ENCODE assay signal across 11 cellular contexts in the genomic region with DNA sequence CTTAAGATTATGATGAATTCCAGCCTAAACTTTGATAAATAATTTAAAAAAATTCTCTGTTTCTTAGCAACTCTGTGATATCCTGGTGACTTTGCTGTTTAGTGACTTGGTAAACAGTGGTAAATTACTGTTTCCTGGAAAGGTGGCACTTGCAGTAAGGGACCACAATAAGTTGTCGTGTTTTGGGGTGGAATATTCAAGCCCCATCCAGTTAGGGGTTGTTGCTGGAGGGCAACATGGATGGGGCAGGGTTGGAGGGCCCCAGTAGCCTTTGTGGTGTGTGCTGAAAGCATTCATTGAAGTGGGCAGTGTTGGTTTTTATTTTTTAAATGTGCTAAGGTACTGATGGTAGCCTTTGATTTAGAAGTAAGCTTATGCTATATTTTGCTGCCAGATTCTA. TPM values are rescaled to one million over a fixed set of nuclear protein-coding genes. Genes with fewer than 3 reads are reported as not detected.
DNase-seq lines count a peak whose midpoint lies in the region; ATAC-seq and TF ChIP-seq lines count a peak whose summit lies in the region.
"Had no signal": no experiment of that assay in that cellular context is flagged by ENCODE, and none has a peak within 500 bp of the region (broad histone marks: within the 10 kb centered on the region; RNA-seq: fewer than 3 reads in every experiment).

No MANE protein-coding gene starts in this region.

- H3K27ac Mint-ChIP-seq in CD8-positive, alpha-beta T cell, result peak overlapping the region; percentile 98
- peak overlapping the region; percentile 98 for H3K27ac Mint-ChIP-seq in T-helper 17 cell

- no peaks in the 10 kb centered on the region for H3K9me3 Mint-ChIP-seq in CD8-positive, alpha-beta T cell

- H3K36me3 ChIP-seq in CD8-positive, alpha-beta T cell (ENCODE audit: insufficient read depth, low read length), result no peaks in the 10 kb centered on the region
- no peaks in the 10 kb centered on the region for H3K36me3 ChIP-seq in mucosa of descending colon (ENCODE audit: low read depth)

- H3K4me1 Mint-ChIP-seq in CD8-positive, alpha-beta T cell (ENCODE audit: low read depth), result peaks cover 88% of the 10 kb centered on the region
- peaks cover 59% of the 10 kb centered on the region for H3K4me1 Mint-ChIP-seq in T-helper 17 cell

- intact Hi-C loops in CD8-positive, alpha-beta T cell (cut with DNase I, micrococcal nuclease), result loop anchor here (2.0 to 10.0 kb wide), 3 partner anchors 28 to 1116 kb away; a partner anchor contains a TSS
- intact Hi-C loops in mucosa of descending colon (cut with DNase I, micrococcal nuclease), result no loop called here

- no peaks in the 10 kb centered on the region for H3K9me3 ChIP-seq in CD8-positive, alpha-beta T cell (ENCODE audit: low read length)
- H3K9me3 ChIP-seq in T-helper 17 cell (ENCODE audit: control insufficient read depth, low read length, poor library complexity, severe bottlenecking) (no peaks in the 10 kb centered on the region), mononuclear cell (ENCODE audit: low read depth, low read length) (no peaks in the 10 kb centered on the region), mucosa of descending colon (no peaks in the 10 kb centered on the region)
- H3K9me3 ChIP-seq: tibial artery had no signal

- no peaks in the 10 kb centered on the region for H3K27me3 ChIP-seq in CD8-positive, alpha-beta T cell (ENCODE audit: insufficient read depth, low read length)
- H3K27me3 ChIP-seq in mononuclear cell (ENCODE audit: insufficient read depth, low read length), result no peaks in the 10 kb centered on the region
- H3K27me3 ChIP-seq: tibial artery had no signal

- peak overlapping the region; percentile 74 for H3K4me3 Mint-ChIP-seq in CD8-positive, alpha-beta T cell
- peak overlapping the region; percentile 85 for H3K4me3 Mint-ChIP-seq in T-helper 17 cell

- peak in 1 of 7 experiments; percentile 29 for DNase-seq in CD8-positive, alpha-beta T cell
- DNase-seq in T-helper 17 cell (no peak), NCI-H2171 treated with DMSO at 0.1 percent for 48 hours (lab: John Stamatoyannopoulos, UW) (no peak), mucosa of descending colon (no peak)
- DNase-seq: midbrain had no signal

- no peak overlapping the region for H3K4me3 ChIP-seq in CD8-positive, alpha-beta T cell (ENCODE audit: low read depth, low read length)
- H3K4me3 ChIP-seq in mononuclear cell (ENCODE audit: low read length) (peak overlapping the region; percentile 22), mucosa of descending colon (no peak overlapping the region)
- H3K4me3 ChIP-seq: tibial artery had no signal

- no peak for TF ChIP-seq CTCF in CD8-positive, alpha-beta T cell (IDR thresholded peaks at IDR 0.05)
- TF ChIP-seq CTCF in mucosa of descending colon (IDR thresholded peaks at IDR 0.05), result no peak

- CTCF ChIA-PET in CD8-positive, alpha-beta T cell (lab: Charles Lee), result interaction anchor here (0.6 to 1.3 kb wide), 4 partner anchors 9 to 45 kb away, joined by 3 to 4 read pairs (median 3); no protein-coding TSS in a partner anchor

- ATAC-seq in CD8-positive, alpha-beta T cell, result peak; percentile 2
- peak; percentile 3 for ATAC-seq in GM21529 (IDR thresholded peaks at IDR 0.05; ENCODE audit: unreplicated experiment)
- peak; percentile 6 for ATAC-seq in T-helper 17 cell
- ATAC-seq in GM18873 (IDR thresholded peaks at IDR 0.05; ENCODE audit: low FRiP score, unreplicated experiment), result no peak
- ATAC-seq in mucosa of descending colon, result no peak
- no peak for ATAC-seq in HG03095 (IDR thresholded peaks at IDR 0.05; ENCODE audit: unreplicated experiment)

- H3K36me3 Mint-ChIP-seq in CD8-positive, alpha-beta T cell, result peaks cover 8% of the 10 kb centered on the region
- H3K36me3 Mint-ChIP-seq in T-helper 17 cell (ENCODE audit: low read depth), result no peaks in the 10 kb centered on the region

- H3K27me3 Mint-ChIP-seq in CD8-positive, alpha-beta T cell (ENCODE audit: low read depth), result no peaks in the 10 kb centered on the region
- no peaks in the 10 kb centered on the region for H3K27me3 Mint-ChIP-seq in T-helper 17 cell

- peaks cover 70% of the 10 kb centered on the region for H3K4me1 ChIP-seq in CD8-positive, alpha-beta T cell (ENCODE audit: insufficient read depth, low read length)
- H3K4me1 ChIP-seq in mononuclear cell (ENCODE audit: insufficient read depth, low read length), result peaks cover 63% of the 10 kb centered on the region
- peaks cover 7% of the 10 kb centered on the region for H3K4me1 ChIP-seq in mucosa of descending colon (ENCODE audit: low read depth)

- peak overlapping the region; percentile 84 for H3K27ac ChIP-seq in CD8-positive, alpha-beta T cell (ENCODE audit: low read depth, low read length)
- H3K27ac ChIP-seq: C4-2B, tibial artery had no signal

- POLR2A ChIA-PET in CD8-positive, alpha-beta T cell (lab: Charles Lee), result interaction anchor here (0.7 to 2.3 kb wide), 5 partner anchors 19 to 68 kb away, joined by 3 to 21 read pairs (median 3); no protein-coding TSS in a partner anchor

RNA-seq across cellular contexts. Expression of a gene that starts 30.3 kb away (rescaled TPM):
- 100 to 1,000 TPM; 170 to 180 TPM for total RNA-seq in CD8-positive, alpha-beta T cell
- total RNA-seq in T-helper 17 cell, result 100 to 1,000 TPM; 173 to 181 TPM
- 124 TPM for total RNA-seq in mononuclear cell
- 10 to 100 TPM; 34.7 to 56.1 (median 39.8) TPM for total RNA-seq in mucosa of descending colon

Comparison
In these comparisons a context has a peak if more than half of its experiments do, and no peak if none do; other contexts are left out.
1. ATAC-seq: peak in CD8-positive, alpha-beta T cell (single experiment), GM21529 (single experiment) and T-helper 17 cell (single experiment); none in GM18873 (single experiment), mucosa of descending colon (single experiment) and HG03095 (single experiment).
2. intact Hi-C loops: an anchor here in CD8-positive, alpha-beta T cell (2.0 to 10.0 kb wide); none called in mucosa of descending colon.